Comparison of ENCODE assay signal across 9 cellular contexts in the genomic region with DNA sequence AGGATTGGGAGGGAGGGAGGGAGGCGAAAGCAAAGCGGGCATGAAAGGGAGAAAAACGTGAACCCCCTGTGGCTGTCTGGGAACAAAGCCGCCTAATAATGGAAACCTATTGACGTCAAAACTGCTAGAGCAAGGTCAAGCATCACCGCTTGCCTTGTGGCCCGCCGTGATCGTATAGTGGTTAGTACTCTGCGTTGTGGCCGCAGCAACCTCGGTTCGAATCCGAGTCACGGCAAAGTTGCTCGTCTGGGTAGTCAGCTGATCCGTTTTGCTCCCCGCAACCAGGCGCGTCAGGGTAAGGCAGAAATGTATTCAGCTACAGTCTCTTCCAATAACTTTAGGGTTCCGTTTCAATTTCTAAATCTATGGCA.
DNase-seq lines count a peak whose midpoint lies in the region; ATAC-seq lines count a peak whose summit lies in the region.
"Had no signal": no experiment of that assay in that cellular context is flagged by ENCODE, and none has a peak within 500 bp of the region (broad histone marks: within the 10 kb centered on the region; RNA-seq: fewer than 3 reads in every experiment).

No MANE protein-coding gene starts in this region.

- H3K27ac Mint-ChIP-seq in naive B cell, result peak overlapping the region in 5 of 6 donors; percentile 36 to 94 (median 82)

- ATAC-seq in naive B cell (ENCODE audit: low read depth in 2 of 2), result peak; percentile 83 to 87
- ATAC-seq in HG02973 (IDR thresholded peaks at IDR 0.05; ENCODE audit: unreplicated experiment), result no peak
- ATAC-seq in HG03469 (IDR thresholded peaks at IDR 0.05; ENCODE audit: unreplicated experiment), result no peak

- peak overlapping the region; percentile 72 to 94 (median 86) for H3K4me3 Mint-ChIP-seq in naive B cell

- H3K27me3 Mint-ChIP-seq in naive B cell, result peaks cover 0 to 65% (median 26%) of the 10 kb centered on the region in 3 donors

- H3K36me3 Mint-ChIP-seq in naive B cell, result peaks cover 0 to 8% of the 10 kb centered on the region in 2 donors

- H3K9me3 Mint-ChIP-seq in naive B cell, result peaks cover 0 to 13% (median 4%) of the 10 kb centered on the region in 7 donors

- peak; percentile 52 for DNase-seq in stimulated activated CD4-positive, alpha-beta T cell treated with anti-CD3 and anti-CD28 coated beads, Interleukin-15, amount 100 ng/mL, for 24 hours
- no peak for DNase-seq in stimulated activated CD4-positive, alpha-beta T cell treated with anti-CD3 and anti-CD28 coated beads, Interleukin-4, amount 100 ng/mL, for 1 hour
- DNase-seq in cerebellar cortex (ENCODE audit: low spot score) (peak; percentile 26), naive B cell (peak; percentile 35), COLO829 (ENCODE audit: low spot score) (no peak), NCI-H2081 treated with DMSO at 0.1 percent for 48 hours (lab: John Stamatoyannopoulos, UW) (no peak)
- DNase-seq: NCI-H1092 had no signal

- H3K4me1 Mint-ChIP-seq in naive B cell, result peaks cover 17 to 31% (median 28%) of the 10 kb centered on the region in 3 donors

Comparison
In these comparisons a context has a peak if more than half of its experiments do, and no peak if none do; other contexts are left out.
1. DNase-seq: peak in stimulated activated CD4-positive, alpha-beta T cell treated with anti-CD3 and anti-CD28 coated beads, Interleukin-15, amount 100 ng/mL, for 24 hours (single experiment), cerebellar cortex (single experiment) and naive B cell (single experiment); none in stimulated activated CD4-positive, alpha-beta T cell treated with anti-CD3 and anti-CD28 coated beads, Interleukin-4, amount 100 ng/mL, for 1 hour (single experiment), COLO829 (single experiment) and NCI-H2081 treated with DMSO at 0.1 percent for 48 hours (single experiment).
2. ATAC-seq: peak in naive B cell (2 of 2); none in HG02973 (single experiment) and HG03469 (single experiment).